In genomic region chrX:153417637-153418036, GRCh38 we compare ENCODE assay signal across 40 cellular contexts. TPM values are rescaled to one million over a fixed set of nuclear protein-coding genes. Genes with fewer than 3 reads are reported as not detected.
"Had no signal": no experiment of that assay in that cellular context is flagged by ENCODE, and none has a peak within 500 bp of the region (broad histone marks: within the 10 kb centered on the region; RNA-seq: fewer than 3 reads in every experiment).

No MANE protein-coding gene starts in this region.

- H3K9me3 ChIP-seq: adrenal gland, body of pancreas, breast epithelium had no signal

- H3K9me3 Mint-ChIP-seq: activated B cell treated with CpG ODN at 0.5 μM for 24 hours; activated CD4-positive, alpha-beta memory T cell treated with anti-CD3 and anti-CD28 coated beads for 36 hours; activated CD4-positive, alpha-beta T cell treated with anti-CD3 and anti-CD28 coated beads, Interleukin-2, amount 10 ng/mL, durations not matched to agents 24 days and 14 days; activated CD8-positive, alpha-beta T cell treated with anti-CD3 and anti-CD28 coated beads for 36 hours; activated naive CD4-positive, alpha-beta T cell treated with anti-CD3 and anti-CD28 coated beads for 36 hours; activated naive CD4-positive, alpha-beta T cell treated with anti-CD3 and anti-CD28 coated beads, Interleukin-2, amount 50 U/mL, for 72 hours; activated naive CD8-positive, alpha-beta T cell treated with anti-CD3 and anti-CD28 coated beads for 36 hours; activated T-cell treated with anti-CD3 and anti-CD28 coated beads, Interleukin-2, amount 50 U/mL, for 4 hours; activated T-cell treated with anti-CD3 and anti-CD28 coated beads, Interleukin-2, amount 50 U/mL, for 72 hours; activated T-helper 1 cell treated with anti-CD3 and anti-CD28 coated beads, Interleukin-12 subunit alpha, Interleukin-12 subunit beta, Interleukin-2, Interleukin-4 antibody, amounts not matched to agents 30 ng/mL and 10 ng/mL and 1 ng/mL, durations not matched to agents 14 hours and 24 hours and 36 hours; activated T-helper 17 cell treated with anti-CD3 and anti-CD28 coated beads, Interleukin-2, amount 50 U/mL, for 72 hours; T-helper 1 cell treated with Interleukin-12 subunit alpha and Interleukin-12 subunit beta and Interleukin-4 antibody, amounts not matched to agents 30 μg/mL and 1 μg/mL, for 36 hours; T-helper 2 cell treated with Interferon-gamma antibody and Interleukin-4, amounts not matched to agents 5 μg/mL and 100 μg/mL, for 36 hours had no signal

- H3K36me3 Mint-ChIP-seq: activated CD4-positive, alpha-beta memory T cell treated with anti-CD3 and anti-CD28 coated beads for 36 hours; activated naive CD4-positive, alpha-beta T cell treated with anti-CD3 and anti-CD28 coated beads, Interleukin-2, amount 50 U/mL, for 72 hours; activated naive CD8-positive, alpha-beta T cell treated with anti-CD3 and anti-CD28 coated beads for 36 hours had no signal

- H3K4me3 Mint-ChIP-seq: activated B cell treated with CpG ODN at 0.5 μM for 24 hours; activated CD4-positive, alpha-beta memory T cell treated with anti-CD3 and anti-CD28 coated beads for 36 hours; activated CD4-positive, alpha-beta T cell treated with anti-CD3 and anti-CD28 coated beads, Interleukin-2, amount 10 ng/mL, durations not matched to agents 24 days and 14 days; activated CD8-positive, alpha-beta T cell treated with anti-CD3 and anti-CD28 coated beads for 36 hours; activated naive CD4-positive, alpha-beta T cell treated with anti-CD3 and anti-CD28 coated beads for 36 hours; activated naive CD8-positive, alpha-beta T cell treated with anti-CD3 and anti-CD28 coated beads for 36 hours; activated T-cell treated with anti-CD3 and anti-CD28 coated beads, Interleukin-2, amount 50 U/mL, for 4 hours; activated T-cell treated with anti-CD3 and anti-CD28 coated beads, Interleukin-2, amount 50 U/mL, for 72 hours; activated T-helper 1 cell treated with anti-CD3 and anti-CD28 coated beads, Interleukin-12 subunit alpha, Interleukin-12 subunit beta, Interleukin-2, Interleukin-4 antibody, amounts not matched to agents 30 ng/mL and 10 ng/mL and 1 ng/mL, durations not matched to agents 14 hours and 24 hours and 36 hours; activated T-helper 17 cell treated with anti-CD3 and anti-CD28 coated beads, Interleukin-2, amount 50 U/mL, for 72 hours; T-helper 1 cell treated with Interleukin-12 subunit alpha and Interleukin-12 subunit beta and Interleukin-4 antibody, amounts not matched to agents 30 μg/mL and 1 μg/mL, for 36 hours; T-helper 2 cell treated with Interferon-gamma antibody and Interleukin-4, amounts not matched to agents 5 μg/mL and 100 μg/mL, for 36 hours had no signal

- H3K4me3 ChIP-seq: adrenal gland, body of pancreas, breast epithelium had no signal

- H3K4me1 Mint-ChIP-seq: activated B cell treated with CpG ODN at 0.5 μM for 24 hours; activated CD4-positive, alpha-beta T cell treated with anti-CD3 and anti-CD28 coated beads, Interleukin-2, amount 10 ng/mL, durations not matched to agents 24 days and 14 days; activated naive CD8-positive, alpha-beta T cell treated with anti-CD3 and anti-CD28 coated beads for 36 hours; activated T-helper 17 cell treated with anti-CD3 and anti-CD28 coated beads, Interleukin-2, amount 50 U/mL, for 72 hours had no signal

- H3K36me3 ChIP-seq: adrenal gland, brain microvascular endothelial cell, breast epithelium had no signal

- H3K27ac Mint-ChIP-seq: activated B cell treated with CpG ODN at 0.5 μM for 24 hours; activated CD4-positive, alpha-beta memory T cell treated with anti-CD3 and anti-CD28 coated beads for 36 hours; activated CD4-positive, alpha-beta T cell treated with anti-CD3 and anti-CD28 coated beads, Interleukin-2, amount 10 ng/mL, durations not matched to agents 24 days and 14 days; activated CD8-positive, alpha-beta T cell treated with anti-CD3 and anti-CD28 coated beads for 36 hours; activated naive CD4-positive, alpha-beta T cell treated with anti-CD3 and anti-CD28 coated beads for 36 hours; activated naive CD8-positive, alpha-beta T cell treated with anti-CD3 and anti-CD28 coated beads for 36 hours; activated T-cell treated with anti-CD3 and anti-CD28 coated beads, Interleukin-2, amount 50 U/mL, for 72 hours; activated T-helper 1 cell treated with anti-CD3 and anti-CD28 coated beads, Interleukin-12 subunit alpha, Interleukin-12 subunit beta, Interleukin-2, Interleukin-4 antibody, amounts not matched to agents 30 ng/mL and 10 ng/mL and 1 ng/mL, durations not matched to agents 14 hours and 24 hours and 36 hours; activated T-helper 17 cell treated with anti-CD3 and anti-CD28 coated beads, Interleukin-2, amount 50 U/mL, for 72 hours; T-helper 1 cell treated with Interleukin-12 subunit alpha and Interleukin-12 subunit beta and Interleukin-4 antibody, amounts not matched to agents 30 μg/mL and 1 μg/mL, for 36 hours; T-helper 2 cell treated with Interferon-gamma antibody and Interleukin-4, amounts not matched to agents 5 μg/mL and 100 μg/mL, for 36 hours had no signal

- ATAC-seq: activated CD8-positive, alpha-beta T cell treated with anti-CD3 and anti-CD28 coated beads for 36 hours; activated naive CD4-positive, alpha-beta T cell treated with anti-CD3 and anti-CD28 coated beads, Interleukin-2, amount 50 U/mL, for 72 hours; activated T-cell treated with anti-CD3 and anti-CD28 coated beads, Interleukin-2, amount 50 U/mL, for 4 hours; activated T-cell treated with anti-CD3 and anti-CD28 coated beads, Interleukin-2, amount 50 U/mL, for 72 hours; activated T-helper 17 cell treated with anti-CD3 and anti-CD28 coated beads, Interleukin-2, amount 50 U/mL, for 72 hours; body of pancreas had no signal

- H3K27ac ChIP-seq: adrenal gland, body of pancreas, brain microvascular endothelial cell, breast epithelium, VCaP had no signal

- H3K27me3 ChIP-seq: adrenal gland, body of pancreas, brain microvascular endothelial cell had no signal

- H3K4me1 ChIP-seq: body of pancreas, breast epithelium had no signal

- DNase-seq: activated B cell treated with CpG ODN at 0.5 μM for 24 hours; activated CD4-positive, alpha-beta memory T cell treated with anti-CD3 and anti-CD28 coated beads for 36 hours; activated CD4-positive, alpha-beta T cell treated with anti-CD3 and anti-CD28 coated beads for 4 hours; activated CD4-positive, alpha-beta T cell treated with anti-CD3 and anti-CD28 coated beads, Interleukin-2, amount 10 ng/mL, durations not matched to agents 24 days and 14 days; activated CD4-positive, alpha-beta T cell treated with anti-CD3 and anti-CD28 coated beads, Interleukin-2, amount 50 U/mL, for 1 hour; activated CD4-positive, alpha-beta T cell treated with anti-CD3 and anti-CD28 coated beads, Interleukin-2, amount 50 U/mL, for 4 hours; activated CD4-positive, CD25-positive, alpha-beta regulatory T cell treated with anti-CD3 and anti-CD28 coated beads, Interleukin-2, amount 50 U/mL, for 72 hours; activated CD8-positive, alpha-beta memory T cell treated with anti-CD3 and anti-CD28 coated beads, Interleukin-2, amount 50 U/mL, for 4 hours; activated CD8-positive, alpha-beta T cell treated with anti-CD3 and anti-CD28 coated beads for 36 hours; activated effector memory CD4-positive, alpha-beta T cell treated with anti-CD3 and anti-CD28 coated beads, Interleukin-2, amount 50 U/mL, for 16 hours; activated gamma-delta T cell treated with Interleukin-2 at 50 U/mL for 16 hours; activated naive CD4-positive, alpha-beta T cell; activated naive CD4-positive, alpha-beta T cell treated with anti-CD3 and anti-CD28 coated beads for 36 hours; activated naive CD4-positive, alpha-beta T cell treated with anti-CD3 and anti-CD28 coated beads, Interleukin-2, amount 50 U/mL, for 16 hours; activated naive CD8-positive, alpha-beta T cell treated with anti-CD3 and anti-CD28 coated beads for 36 hours; activated T-cell treated with anti-CD3 and anti-CD28 coated beads for 4 hours; activated T-cell treated with anti-CD3 and anti-CD28 coated beads, Interleukin-2, amount 50 U/mL, for 1 hour; activated T-cell treated with anti-CD3 and anti-CD28 coated beads, Interleukin-2, amount 50 U/mL, for 4 hours; activated T-cell treated with anti-CD3 and anti-CD28 coated beads, Interleukin-2, amount 50 U/mL, for 72 hours; amniotic stem cell; aorta; body of pancreas; brain microvascular endothelial cell; central memory CD4-positive, alpha-beta T cell; T-helper 1 cell; T-helper 2 cell; T-helper 9 cell had no signal

- H3K27me3 Mint-ChIP-seq: activated B cell treated with CpG ODN at 0.5 μM for 24 hours; activated CD4-positive, alpha-beta memory T cell treated with anti-CD3 and anti-CD28 coated beads for 36 hours; activated CD4-positive, alpha-beta T cell treated with anti-CD3 and anti-CD28 coated beads, Interleukin-2, amount 10 ng/mL, durations not matched to agents 24 days and 14 days; activated CD8-positive, alpha-beta T cell treated with anti-CD3 and anti-CD28 coated beads for 36 hours; activated naive CD8-positive, alpha-beta T cell treated with anti-CD3 and anti-CD28 coated beads for 36 hours; activated T-helper 17 cell treated with anti-CD3 and anti-CD28 coated beads, Interleukin-2, amount 50 U/mL, for 72 hours had no signal

- FAIRE-seq: astrocyte, TTC549 had no signal

RNA-seq across cellular contexts. Expression of gene PNMA6E, which starts 16.5 kb away (rescaled TPM):
- total RNA-seq: activated B cell treated with CpG ODN at 0.5 μM for 24 hours; activated CD4-positive, alpha-beta memory T cell treated with anti-CD3 and anti-CD28 coated beads for 36 hours; activated CD4-positive, alpha-beta T cell treated with anti-CD3 and anti-CD28 coated beads, Interleukin-2, amount 10 ng/mL, durations not matched to agents 24 days and 14 days; activated CD8-positive, alpha-beta memory T cell treated with anti-CD3 and anti-CD28 coated beads for 36 hours; activated CD8-positive, alpha-beta T cell treated with anti-CD3 and anti-CD28 coated beads for 36 hours; activated naive CD4-positive, alpha-beta T cell treated with anti-CD3 and anti-CD28 coated beads for 36 hours; activated naive CD4-positive, alpha-beta T cell treated with anti-CD3 and anti-CD28 coated beads, Interleukin-2, amount 50 U/mL, for 72 hours; activated naive CD8-positive, alpha-beta T cell treated with anti-CD3 and anti-CD28 coated beads for 36 hours; activated T-cell treated with anti-CD3 and anti-CD28 coated beads, Interleukin-2, amount 50 U/mL, for 4 hours; activated T-cell treated with anti-CD3 and anti-CD28 coated beads, Interleukin-2, amount 50 U/mL, for 72 hours; activated T-helper 1 cell treated with anti-CD3 and anti-CD28 coated beads, Interleukin-12 subunit alpha, Interleukin-12 subunit beta, Interleukin-2, Interleukin-4 antibody, amounts not matched to agents 30 ng/mL and 10 ng/mL and 1 ng/mL, durations not matched to agents 14 hours and 24 hours and 36 hours; activated T-helper 17 cell treated with anti-CD3 and anti-CD28 coated beads, Interleukin-2, amount 50 U/mL, for 72 hours; aorta; astrocyte; body of pancreas; breast epithelium; cardiac septum; cerebellum had no signal
- polyA plus RNA-seq: aorta had no signal
